Comparison of ENCODE assay signal across 9 cellular contexts in genomic region chr1:205592443-205593003, GRCh38. TPM values are rescaled to one million over a fixed set of nuclear protein-coding genes. Genes with fewer than 3 reads are reported as not detected.
A peak's percentile ranks its signal among the peaks of the same experiment; 100 is the strongest.
DNase-seq lines count a peak whose midpoint lies in the region; ATAC-seq and TF ChIP-seq lines count a peak whose summit lies in the region.
"Had no signal": no experiment of that assay in that cellular context is flagged by ENCODE, and none has a peak within 500 bp of the region (broad histone marks: within the 10 kb centered on the region; RNA-seq: fewer than 3 reads in every experiment).

No MANE protein-coding gene starts in this region.

- peak overlapping the region; percentile 66; the same call in 1 of the 2 replicates for H3K4me2 ChIP-seq in DND-41 (ENCODE audit: insufficient read depth, low read length)

- no peaks in the 10 kb centered on the region for H3K9me3 ChIP-seq in DND-41 (ENCODE audit: insufficient read depth, low read length, severe bottlenecking)
- H3K9me3 ChIP-seq: upper lobe of left lung had no signal

- H3K4me1 Mint-ChIP-seq in IgD-negative memory B cell = peaks cover 39 to 48% (median 42%) of the 10 kb centered on the region in 3 donors
- no peaks in the 10 kb centered on the region for H3K4me1 Mint-ChIP-seq in progenitor cell of endocrine pancreas (ENCODE audit: low read depth)

- TF ChIP-seq CTCF in DND-41 (IDR thresholded peaks at IDR 0.05; ENCODE audit: borderline replicate concordance, extremely low read depth, low read length, poor library complexity, severe bottlenecking) = no peak
- TF ChIP-seq CTCF in coronary artery (IDR thresholded peaks at IDR 0.05) = no peak
- no peak for TF ChIP-seq CTCF in progenitor cell of endocrine pancreas (IDR thresholded peaks at IDR 0.05; ENCODE audit: unreplicated experiment)

- peak overlapping the region; percentile 67 for H2AFZ ChIP-seq in DND-41 (ENCODE audit: low read depth, low read length)

- H3K4me3 ChIP-seq in DND-41 (ENCODE audit: low read depth in 1 of 2, low read length in 2 of 2) = peak overlapping the region in 1 of 2 experiments; percentile 14; a peak in 2 of 4 replicates
- peak overlapping the region; percentile 67 for H3K4me3 ChIP-seq in coronary artery

- 0 out of 2 replicates have a peak, but pooled peaks cover 4% of the 10 kb centered on the region for H4K20me1 ChIP-seq in DND-41 (ENCODE audit: insufficient read depth, low read length)

- no peaks in the 10 kb centered on the region for H3K27me3 Mint-ChIP-seq in IgD-negative memory B cell
- peaks cover 23% of the 10 kb centered on the region for H3K27me3 Mint-ChIP-seq in progenitor cell of endocrine pancreas

- H3K9ac ChIP-seq in DND-41 (ENCODE audit: low read depth, low read length) = peak overlapping the region; percentile 29; the same call in 1 of the 2 replicates

- H3K27ac ChIP-seq in DND-41 (ENCODE audit: low read length) = 0 out of 2 replicates have a peak overlapping the region, but pooled peaks have one; percentile 40
- no peak overlapping the region for H3K27ac ChIP-seq in coronary artery

- no peaks in the 10 kb centered on the region for H3K9me3 Mint-ChIP-seq in IgD-negative memory B cell
- H3K9me3 Mint-ChIP-seq in progenitor cell of endocrine pancreas (ENCODE audit: low read depth) = no peaks in the 10 kb centered on the region

- peaks cover 31% of the 10 kb centered on the region for H3K4me1 ChIP-seq in DND-41 (ENCODE audit: insufficient read depth, low read length)

- DNase-seq in DND-41 = no peak
- DNase-seq in coronary artery (ENCODE audit: low spot score) = no peak
- DNase-seq in progenitor cell of endocrine pancreas (ENCODE audit: low spot score, unreplicated experiment) = peak; percentile 6
- DNase-seq in stimulated activated CD4-positive, alpha-beta T cell treated with anti-CD3 and anti-CD28 coated beads, Interleukin-12 subunit alpha, Interleukin-12 subunit beta, amount 100 ng/mL, for 4 hours = no peak
- no peak for DNase-seq in stimulated activated naive CD4-positive, alpha-beta T cell (lab: John Stamatoyannopoulos, UW)
- DNase-seq: cortex of kidney had no signal

- H3K27me3 ChIP-seq in DND-41 (ENCODE audit: insufficient read depth, low read length, poor library complexity) = no peaks in the 10 kb centered on the region
- H3K27me3 ChIP-seq: upper lobe of left lung had no signal

- H3K36me3 Mint-ChIP-seq in IgD-negative memory B cell (peaks cover 2% of the 10 kb centered on the region), progenitor cell of endocrine pancreas (ENCODE audit: insufficient read depth) (peaks cover under 1% of the 10 kb centered on the region)

- no peaks in the 10 kb centered on the region for H3K79me2 ChIP-seq in DND-41 (ENCODE audit: insufficient read depth, low read length)

- peaks cover 4% of the 10 kb centered on the region; the same call in 1 of the 2 replicates for H3K36me3 ChIP-seq in DND-41 (ENCODE audit: insufficient read depth, low read length)
- H3K36me3 ChIP-seq: upper lobe of left lung had no signal

- H3K27ac Mint-ChIP-seq in IgD-negative memory B cell = peak overlapping the region; percentile 57 to 90 (median 87)
- H3K27ac Mint-ChIP-seq in progenitor cell of endocrine pancreas = peak overlapping the region; percentile 33

- ATAC-seq in DND-41 (ENCODE audit: insufficient read depth, low read depth) = no peak
- ATAC-seq in GM19455 (IDR thresholded peaks at IDR 0.05; ENCODE audit: unreplicated experiment) = no peak

- H3K4me3 Mint-ChIP-seq in IgD-negative memory B cell = peak overlapping the region; percentile 52 to 90 (median 79)
- H3K4me3 Mint-ChIP-seq in progenitor cell of endocrine pancreas (ENCODE audit: low read depth) = peak overlapping the region; percentile 58

RNA-seq across cellular contexts. Expression of gene ELK4, which starts 39.3 kb away (rescaled TPM):
- 4.7 TPM for polyA plus RNA-seq in IgD-negative memory B cell
- 25.7 and 30.2 TPM in 2 replicates for total RNA-seq in progenitor cell of endocrine pancreas
